In the genomic region with DNA sequence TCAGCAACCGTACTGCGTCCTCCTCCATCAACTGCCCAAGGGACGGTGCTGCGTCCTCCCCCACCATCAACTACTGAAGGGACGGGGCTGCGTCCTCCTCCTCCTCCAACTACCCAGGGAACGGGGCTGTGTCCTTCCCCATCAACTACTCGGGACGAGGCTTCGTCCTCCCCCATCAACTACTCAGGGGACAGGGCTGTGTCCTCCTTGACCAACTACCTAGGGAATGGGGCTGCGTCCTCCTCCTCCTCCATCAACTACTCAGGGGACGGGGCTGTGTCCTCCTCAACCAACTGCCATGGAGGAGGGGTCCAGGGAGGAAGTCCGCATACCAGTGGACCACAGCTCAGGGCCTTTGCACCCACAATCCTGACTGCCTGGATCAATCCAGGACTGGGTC, we compare ENCODE assay signal across 25 cellular contexts.
"Had no signal": no experiment of that assay in that cellular context is flagged by ENCODE, and none has a peak within 500 bp of the region (broad histone marks: within the 10 kb centered on the region; RNA-seq: fewer than 3 reads in every experiment).

No MANE protein-coding gene starts in this region.

- ATAC-seq: activated CD4-positive, CD25-positive, alpha-beta regulatory T cell treated with anti-CD3 and anti-CD28 coated beads, Interleukin-2, amount 50 U/mL, for 24 hours; activated CD8-positive, alpha-beta T cell treated with anti-CD3 and anti-CD28 coated beads for 36 hours; activated T-cell treated with anti-CD3 and anti-CD28 coated beads, Interleukin-2, amount 50 U/mL, for 72 hours; body of pancreas; Panc1; T-helper 17 cell had no signal

- H3K4me3 ChIP-seq: ascending aorta, body of pancreas, SJSA1 had no signal

- H3K27me3 ChIP-seq: ascending aorta, body of pancreas, SJSA1 had no signal

- H3K27me3 Mint-ChIP-seq: activated CD8-positive, alpha-beta T cell treated with anti-CD3 and anti-CD28 coated beads for 36 hours; activated naive CD4-positive, alpha-beta T cell treated with anti-CD3 and anti-CD28 coated beads, Interleukin-2, amount 50 U/mL, for 24 hours; T-helper 17 cell had no signal

- H3K4me2 ChIP-seq: KMS-11 had no signal

- DNase-seq: activated CD4-positive, alpha-beta T cell treated with anti-CD3 and anti-CD28 coated beads for 4 hours; activated CD8-positive, alpha-beta memory T cell treated with anti-CD3 and anti-CD28 coated beads, Interleukin-2, amount 50 U/mL, for 4 hours; activated CD8-positive, alpha-beta T cell treated with anti-CD3 and anti-CD28 coated beads for 36 hours; activated naive CD4-positive, alpha-beta T cell; activated T-cell treated with anti-CD3 and anti-CD28 coated beads, Interleukin-2, amount 50 U/mL, for 72 hours; body of pancreas; NCI-H1092; NCI-H1417; NCI-H2029; NCI-H2107; NCI-H2171 treated with DMSO at 0.1 percent for 48 hours; NCI-H226; NCI-H69; NK-92 treated with Interleukin-12 subunit alpha and Interleukin-12 subunit beta, amount 100 ng/mL, for 24 hours; OCI-M1; RPMI8226; SHP77; T-helper 17 cell; WERI-Rb-1 had no signal

- H3K9ac ChIP-seq: KMS-11 had no signal

- H3K4me1 ChIP-seq: ascending aorta, body of pancreas, SJSA1 had no signal

- H3K4me3 Mint-ChIP-seq: activated CD8-positive, alpha-beta T cell treated with anti-CD3 and anti-CD28 coated beads for 36 hours; activated naive CD4-positive, alpha-beta T cell treated with anti-CD3 and anti-CD28 coated beads, Interleukin-2, amount 50 U/mL, for 24 hours; activated T-cell treated with anti-CD3 and anti-CD28 coated beads, Interleukin-2, amount 50 U/mL, for 72 hours; T-helper 17 cell had no signal

- H3K27ac ChIP-seq: ascending aorta, body of pancreas, KMS-11, SJSA1, WERI-Rb-1 had no signal

- H3K27ac Mint-ChIP-seq: activated CD8-positive, alpha-beta T cell treated with anti-CD3 and anti-CD28 coated beads for 36 hours; activated naive CD4-positive, alpha-beta T cell treated with anti-CD3 and anti-CD28 coated beads, Interleukin-2, amount 50 U/mL, for 24 hours; activated T-cell treated with anti-CD3 and anti-CD28 coated beads, Interleukin-2, amount 50 U/mL, for 72 hours; T-helper 17 cell had no signal
